19 cellular contexts compared by ENCODE assay signal in genomic region chr7:26403640-26404039, GRCh38.
A peak's percentile ranks its signal among the peaks of the same experiment; 100 is the strongest.
DNase-seq lines count a peak whose midpoint lies in the region; ATAC-seq, FAIRE-seq and TF ChIP-seq lines count a peak whose summit lies in the region.
"Had no signal": no experiment of that assay in that cellular context is flagged by ENCODE, and none has a peak within 500 bp of the region (broad histone marks: within the 10 kb centered on the region; RNA-seq: fewer than 3 reads in every experiment).

No MANE protein-coding gene starts in this region.

- H3K36me3 ChIP-seq in HepG2 (replicated peaks in 1 of 2; ENCODE audit: control insufficient read depth in 1 of 2, insufficient read depth in 2 of 2, low read length in 2 of 2) (no peaks in the 10 kb centered on the region), right lobe of liver (no peaks in the 10 kb centered on the region), K562 (ENCODE audit: control insufficient read depth, insufficient read depth, low read length) (no peaks in the 10 kb centered on the region), mucosa of descending colon (ENCODE audit: low read depth) (no peaks in the 10 kb centered on the region)

- POLR2A ChIA-PET in HepG2 (lab: Yijun Ruan, JAX) (no interaction called here), K562 (lab: Yijun Ruan, JAX) (interaction anchor here (0.5 to 1.4 kb wide), 4 partner anchors 10 to 54 kb away, joined by 3 to 5 read pairs (median 4); no protein-coding TSS in a partner anchor), MCF 10A (lab: Yijun Ruan, JAX) (no interaction called here)

- H2AFZ ChIP-seq in HepG2 (ENCODE audit: low read length) (no peak overlapping the region), K562 (ENCODE audit: low read depth, low read length) (peak overlapping the region; percentile 71; the same call in 1 of the 2 replicates)
- H2AFZ ChIP-seq: GM23248 had no signal

- no peak overlapping the region for H3K4me3 Mint-ChIP-seq in MCF 10A (ENCODE audit: unreplicated experiment)
- H3K4me3 Mint-ChIP-seq: CD4-positive, alpha-beta memory T cell had no signal

- CTCF ChIA-PET in HepG2 (lab: Yijun Ruan, JAX; ENCODE audit: low intra/inter-chr PET ratio, low total read pairs) = no interaction called here
- CTCF ChIA-PET in K562 (lab: Yijun Ruan, JAX; ENCODE audit: low intra/inter-chr PET ratio) = no interaction called here
- CTCF ChIA-PET in MCF 10A (lab: Yijun Ruan, JAX) = interaction anchor here (0.5 to 0.8 kb wide), 3 partner anchors 73 to 241 kb away, joined by 3 to 4 read pairs (median 3); no protein-coding TSS in a partner anchor

- TF ChIP-seq POLR2A in HepG2 (IDR thresholded peaks at IDR 0.05; ENCODE audit: insufficient read depth in 1 of 2, low read depth in 2 of 2, low read length in 2 of 2) (no peak), right lobe of liver (IDR thresholded peaks at IDR 0.05) (no peak), K562 (conservative IDR thresholded peaks at IDR 0.05) (no peak)

- BruUV-seq in HepG2 (replicated peaks; lab: Mats Ljungman, UMichigan) (no TSS peak), K562 (replicated peaks; lab: Mats Ljungman, UMichigan) (no TSS peak), MCF 10A (replicated peaks; lab: Mats Ljungman, UMichigan) (no TSS peak)

- H3K9me3 ChIP-seq in HepG2 (ENCODE audit: low read length) = no peaks in the 10 kb centered on the region
- no peaks in the 10 kb centered on the region for H3K9me3 ChIP-seq in right lobe of liver
- H3K9me3 ChIP-seq in K562 (replicated peaks; ENCODE audit: control insufficient read depth, insufficient read depth, low read depth, low read length) = no peaks in the 10 kb centered on the region
- H3K9me3 ChIP-seq in mucosa of descending colon = no peaks in the 10 kb centered on the region

- ATAC-seq in HepG2 = no peak
- no peak for ATAC-seq in right lobe of liver
- ATAC-seq in K562 = no peak
- peak; percentile 54 for ATAC-seq in mucosa of descending colon
- ATAC-seq: GM12878 had no signal

- H3K27ac Mint-ChIP-seq in MCF 10A (ENCODE audit: low read depth, unreplicated experiment) = no peak overlapping the region
- H3K27ac Mint-ChIP-seq: CD4-positive, alpha-beta memory T cell had no signal

- no peaks in the 10 kb centered on the region for H3K9me3 Mint-ChIP-seq in MCF 10A (ENCODE audit: unreplicated experiment)

- 17% methylated on average over 3 of the region's 3 CpGs for WGBS in HepG2 (ENCODE audit: low lambda C conversion rate)
- 77% methylated on average over 3 of the region's 3 CpGs for WGBS in right lobe of liver (ENCODE audit: insufficient coverage, low coverage, low lambda C conversion rate, missing lambda C conversion rate)
- 60% methylated on average over 3 of the region's 3 CpGs for WGBS in K562 (ENCODE audit: insufficient coverage, low coverage, missing lambda C conversion rate)

- DNase-seq in HepG2 (ENCODE audit: low spot score) (no peak), right lobe of liver (no peak), K562 (ENCODE audit: extremely low read depth in 1 of 4, low spot score in 3 of 4) (no peak), mucosa of descending colon (no peak), HTR-8/SVneo (ENCODE audit: insufficient read length, low spot score) (no peak), MCF 10A (ENCODE audit: unreplicated experiment) (no peak)
- DNase-seq: C1 segment of cervical spinal cord; Calu3; CD4-positive, alpha-beta memory T cell; COR-L47; DMS79; EL; GDM1; GM23248; H7; HCEC 1CT had no signal

- H3K36me3 Mint-ChIP-seq in MCF 10A (ENCODE audit: insufficient read depth, unreplicated experiment) = no peaks in the 10 kb centered on the region
- H3K36me3 Mint-ChIP-seq: CD4-positive, alpha-beta memory T cell had no signal

- no peaks in the 10 kb centered on the region for H3K79me2 ChIP-seq in HepG2 (ENCODE audit: insufficient read depth, low read length)
- no peaks in the 10 kb centered on the region for H3K79me2 ChIP-seq in K562 (ENCODE audit: control insufficient read depth, insufficient read depth, low read length)

- H3K27ac ChIP-seq in HepG2 (ENCODE audit: extremely low read length, insufficient read depth, low read length) (no peak overlapping the region), right lobe of liver (no peak overlapping the region), K562 (ENCODE audit: extremely low read depth, low read depth, low read length) (no peak overlapping the region)
- H3K27ac ChIP-seq: GM23248 had no signal

- peaks cover 9% of the 10 kb centered on the region for H3K4me1 Mint-ChIP-seq in MCF 10A (ENCODE audit: insufficient read depth, unreplicated experiment)

- FAIRE-seq in HepG2 (lab: Jason Lieb, UNC) (no peak), K562 (lab: Jason Lieb, UNC) (no peak), HTR-8/SVneo (lab: Jason Lieb, UNC) (no peak)
- FAIRE-seq: GM12878, GM19239, H1 had no signal

- intact Hi-C loops in HepG2 (cut with micrococcal nuclease; ENCODE audit: unreplicated experiment) (no loop called here), right lobe of liver (cut with DNase I) (no loop called here), K562 (cut with micrococcal nuclease) (no loop called here), mucosa of descending colon (cut with DNase I, micrococcal nuclease) (no loop called here), MCF 10A (cut with micrococcal nuclease) (no loop called here)

- H3K9ac ChIP-seq in HepG2 (ENCODE audit: insufficient read depth, low read depth, low read length) (no peak overlapping the region), K562 (ENCODE audit: insufficient read depth in 1 of 2, low read depth in 2 of 2, low read length in 2 of 2) (no peak overlapping the region)
- H3K9ac ChIP-seq: GM23248 had no signal

- H3K4me3 ChIP-seq in HepG2 (replicated peaks in 1 of 3; ENCODE audit: insufficient read depth in 1 of 3, low read depth in 2 of 3, low read length in 3 of 3) (no peak overlapping the region), right lobe of liver (no peak overlapping the region), K562 (no peak overlapping the region), mucosa of descending colon (no peak overlapping the region)
- H3K4me3 ChIP-seq: GM12878, GM23248 had no signal

- H3K27me3 ChIP-seq in HepG2 (ENCODE audit: control insufficient read depth in 1 of 2, insufficient read depth in 2 of 2, low read length in 2 of 2) (peaks cover 0 to 14% of the 10 kb centered on the region in 2 experiments; a peak in 2 of 5 replicates), right lobe of liver (no peaks in the 10 kb centered on the region), K562 (ENCODE audit: control insufficient read depth in 2 of 2, insufficient read depth in 2 of 2, low read length in 2 of 2) (no peaks in the 10 kb centered on the region)

- TF ChIP-seq RAD21 in HepG2 (CRISPR knock-in tag; IDR thresholded peaks at IDR 0.05) (no peak), K562 (CRISPR knock-in tag; conservative IDR thresholded peaks at IDR 0.05 in 1 of 2, IDR thresholded peaks at IDR 0.05 in 1 of 2) (no peak)

- H3K4me1 ChIP-seq in HepG2 (ENCODE audit: insufficient read depth, low read length) (peaks cover 27% of the 10 kb centered on the region), right lobe of liver (peaks cover 0 to 10% (median 0%) of the 10 kb centered on the region in 4 donors), K562 (replicated peaks in 1 of 2; ENCODE audit: control insufficient read depth in 2 of 2, insufficient read depth in 2 of 2, low read length in 2 of 2) (peaks cover 11 to 20% of the 10 kb centered on the region in 2 experiments), mucosa of descending colon (ENCODE audit: low read depth) (peaks cover 4% of the 10 kb centered on the region)

- TF ChIP-seq EP300 in HepG2 (IDR thresholded peaks at IDR 0.05; ENCODE audit: low read depth in 2 of 2, low read length in 2 of 2) (no peak), HepG2 (CRISPR knock-in tag; IDR thresholded peaks at IDR 0.05; ENCODE audit: borderline replicate concordance) (no peak), K562 (IDR thresholded peaks at IDR 0.05; ENCODE audit: low read length) (no peak)

- TF ChIP-seq CTCF in HepG2 (CRISPR knock-in tag; IDR thresholded peaks at IDR 0.05) (no peak), right lobe of liver (IDR thresholded peaks at IDR 0.05) (no peak), K562 (IDR thresholded peaks at IDR 0.05 in 2 of 3, conservative IDR thresholded peaks at IDR 0.05 in 1 of 3; ENCODE audit: insufficient read depth in 2 of 3, low read depth in 1 of 3, low read length in 3 of 3) (no peak), mucosa of descending colon (IDR thresholded peaks at IDR 0.05) (no peak), MCF 10A (IDR thresholded peaks at IDR 0.05; ENCODE audit: unreplicated experiment) (no peak)

- H3K4me2 ChIP-seq in HepG2 (ENCODE audit: low read depth, low read length) = no peak overlapping the region
- H3K4me2 ChIP-seq in K562 (ENCODE audit: insufficient read depth, low read length) = no peak overlapping the region; the same call in 1 of the 2 replicates

- H3K27me3 Mint-ChIP-seq in MCF 10A (ENCODE audit: insufficient read depth, unreplicated experiment) = no peaks in the 10 kb centered on the region

- no peaks in the 10 kb centered on the region for H4K20me1 ChIP-seq in HepG2 (ENCODE audit: insufficient read depth, low read length)
- no peaks in the 10 kb centered on the region for H4K20me1 ChIP-seq in K562 (replicated peaks; ENCODE audit: control insufficient read depth, insufficient read depth, low read length)

- in situ Hi-C loops in HepG2 (cut with HindIII; ENCODE audit: extremely low pct_ligation_motif_present, low pct_unique_long_range_greater_than_20kb) (no loop called here), K562 (cut with MboI) (no loop called here)

- no peaks in the 10 kb centered on the region for H3K9me1 ChIP-seq in K562 (ENCODE audit: control insufficient read depth, insufficient read depth, low read length)

TF ChIP-seq in HepG2, 621 proteins besides CTCF, POLR2A, EP300 and RAD21:
- TF ChIP-seq CEBPB (IDR thresholded peaks at IDR 0.05; ENCODE audit: borderline replicate concordance, low read depth, low read length) (0 out of 2 replicates have a peak, but pooled peaks have one; percentile 22), SMAD3 (CRISPR knock-in tag; IDR thresholded peaks at IDR 0.05) (no peak)
TF ChIP-seq in HepG2: peak in this region for 1.

TF ChIP-seq in K562, 482 proteins besides CTCF, POLR2A, EP300 and RAD21:
- TF ChIP-seq CEBPB (tag; IDR thresholded peaks at IDR 0.05) (peak; percentile 20; the same call in 1 of the 2 replicates), ZNF445 (CRISPR knock-in tag; IDR thresholded peaks at IDR 0.05; ENCODE audit: low read depth) (no peak), ATF3 (IDR thresholded peaks at IDR 0.05) (0 out of 2 replicates have a peak, but pooled peaks have one; percentile 26), ATF3 (CRISPR knock-in tag; conservative IDR thresholded peaks at IDR 0.05) (no peak)

Comparison
In these comparisons a context has a peak if more than half of its experiments do, and no peak if none do; other contexts are left out.
1. Of the 241 proteins assayed by ChIP-seq in both HepG2 and K562: peak only in HepG2: none; only in K562: none; in both: CEBPB; in neither: 239; mixed calls (peak in some experiments, not most) for 1.